ENCODE assay signal across 29 cellular contexts in genomic region chr1:226562989-226563388, GRCh38. TPM values are rescaled to one million over a fixed set of nuclear protein-coding genes. Genes with fewer than 3 reads are reported as not detected.
"Had no signal": no experiment of that assay in that cellular context is flagged by ENCODE, and none has a peak within 500 bp of the region (broad histone marks: within the 10 kb centered on the region; RNA-seq: fewer than 3 reads in every experiment).

No MANE protein-coding gene starts in this region.

- FAIRE-seq: endometrium, endothelial cell of umbilical vein had no signal

- H3K4me3 ChIP-seq: ascending aorta, breast epithelium, cardiac muscle cell, colonic mucosa, gastrocnemius medialis had no signal

- DNase-seq: activated CD4-positive, alpha-beta memory T cell treated with anti-CD3 and anti-CD28 coated beads, Interleukin-2, amount 10 ng/mL, durations not matched to agents 7 days and 5 days; activated CD4-positive, alpha-beta T cell treated with anti-CD3 and anti-CD28 coated beads for 36 hours; activated CD4-positive, alpha-beta T cell treated with anti-CD3 and anti-CD28 coated beads, Interleukin-2, amount 10 ng/mL, durations not matched to agents 24 days and 14 days; activated CD4-positive, alpha-beta T cell treated with anti-CD3 and anti-CD28 coated beads, Interleukin-2, amount 50 U/mL, for 4 hours; activated CD4-positive, CD25-positive, alpha-beta regulatory T cell; activated CD4-positive, CD25-positive, alpha-beta regulatory T cell treated with anti-CD3 and anti-CD28 coated beads, Interleukin-2, amount 50 U/mL, for 72 hours; activated CD8-positive, alpha-beta memory T cell treated with anti-CD3 and anti-CD28 coated beads, Interleukin-2, amount 50 U/mL, for 48 hours; activated gamma-delta T cell; activated naive CD4-positive, alpha-beta T cell; activated naive CD4-positive, alpha-beta T cell treated with anti-CD3 and anti-CD28 coated beads, Interleukin-2, amount 10 ng/mL, durations not matched to agents 7 days and 5 days; activated naive CD8-positive, alpha-beta T cell treated with anti-CD3 and anti-CD28 coated beads, Interleukin-2, amount 10 ng/mL, durations not matched to agents 7 days and 5 days; activated T-cell treated with anti-CD3 and anti-CD28 coated beads for 4 hours; activated T-cell treated with anti-CD3 and anti-CD28 coated beads, Interleukin-2, amount 50 U/mL, for 24 hours; activated T-cell treated with anti-CD3 and anti-CD28 coated beads, Interleukin-2, amount 50 U/mL, for 72 hours; central memory CD4-positive, alpha-beta T cell; cerebellar nuclear complex; colonic mucosa; effector CD8-positive, alpha-beta T cell; foreskin keratinocyte; gastrocnemius medialis; T-helper 2 cell had no signal

- H3K27me3 ChIP-seq: ascending aorta, breast epithelium, cardiac muscle cell, colonic mucosa had no signal

- ATAC-seq: activated CD4-positive, alpha-beta T cell treated with anti-CD3 and anti-CD28 coated beads for 36 hours; activated naive CD4-positive, alpha-beta T cell treated with anti-CD3 and anti-CD28 coated beads, Interleukin-2, amount 50 U/mL, for 72 hours; activated T-cell treated with anti-CD3 and anti-CD28 coated beads, Interleukin-2, amount 50 U/mL, for 72 hours; foreskin keratinocyte; gastrocnemius medialis had no signal

- H3K27ac ChIP-seq: breast epithelium, cardiac muscle cell, colonic mucosa, epithelial cell of prostate, foreskin keratinocyte, gastrocnemius medialis had no signal

- H3K4me1 ChIP-seq: colonic mucosa, foreskin keratinocyte, gastrocnemius medialis had no signal

- H3K9me3 ChIP-seq: ascending aorta, breast epithelium, colonic mucosa, gastrocnemius medialis had no signal

- H3K36me3 ChIP-seq: ascending aorta, breast epithelium, cardiac muscle cell, colonic mucosa, gastrocnemius medialis had no signal

RNA-seq across cellular contexts. Expression of gene STUM, which starts 14.4 kb away (rescaled TPM):
- total RNA-seq: activated CD4-positive, alpha-beta memory T cell treated with anti-CD3 and anti-CD28 coated beads, Interleukin-2, amount 10 ng/mL, durations not matched to agents 7 days and 5 days; activated CD4-positive, alpha-beta T cell treated with anti-CD3 and anti-CD28 coated beads for 36 hours; activated CD4-positive, alpha-beta T cell treated with anti-CD3 and anti-CD28 coated beads, Interleukin-2, amount 10 ng/mL, durations not matched to agents 24 days and 14 days; activated naive CD4-positive, alpha-beta T cell treated with anti-CD3 and anti-CD28 coated beads, Interleukin-2, amount 50 U/mL, for 72 hours; activated naive CD8-positive, alpha-beta T cell treated with anti-CD3 and anti-CD28 coated beads, Interleukin-2, amount 10 ng/mL, durations not matched to agents 7 days and 5 days; activated T-cell treated with anti-CD3 and anti-CD28 coated beads, Interleukin-2, amount 50 U/mL, for 72 hours; endothelial cell of umbilical vein; foreskin keratinocyte; T-helper 1 cell treated with Interleukin-12 subunit alpha and Interleukin-12 subunit beta and Interleukin-4 antibody, amounts not matched to agents 30 ng/mL and 1 ng/mL, for 36 hours had no signal
- polyA plus RNA-seq: endothelial cell of umbilical vein, foreskin keratinocyte had no signal
